ENCODE assay signal across 31 cellular contexts in genomic region chr13:98677398-98677797, GRCh38.
DNase-seq lines count a peak whose midpoint lies in the region; ATAC-seq and TF ChIP-seq lines count a peak whose summit lies in the region.
"Had no signal": no experiment of that assay in that cellular context is flagged by ENCODE, and none has a peak within 500 bp of the region (broad histone marks: within the 10 kb centered on the region; RNA-seq: fewer than 3 reads in every experiment).

No MANE protein-coding gene starts in this region.

- no peak overlapping the region for H3K4me3 ChIP-seq in HAP-1
- H3K4me3 ChIP-seq in astrocyte of the cerebellum (ENCODE audit: low read depth, low read length), result peak overlapping the region; percentile 36
- no peak overlapping the region for H3K4me3 ChIP-seq in body of pancreas
- H3K4me3 ChIP-seq: gastrocnemius medialis, GM23338, lower lobe of right lung, Peyer's patch had no signal

- H3K36me3 Mint-ChIP-seq in progenitor cell of endocrine pancreas (ENCODE audit: insufficient read depth), result no peaks in the 10 kb centered on the region
- H3K36me3 Mint-ChIP-seq: T-cell had no signal

- H3K4me1 ChIP-seq in HAP-1, result peaks cover 33% of the 10 kb centered on the region
- peaks cover 9% of the 10 kb centered on the region for H3K4me1 ChIP-seq in body of pancreas

- WGBS in body of pancreas, 2 donors, result 87 to 88% methylated on average over 13 of the region's 13 CpGs

- peaks cover 7% of the 10 kb centered on the region for H3K27me3 Mint-ChIP-seq in progenitor cell of endocrine pancreas

- H3K27me3 ChIP-seq in HAP-1 (ENCODE audit: low read depth), result no peaks in the 10 kb centered on the region
- no peaks in the 10 kb centered on the region for H3K27me3 ChIP-seq in body of pancreas
- H3K27me3 ChIP-seq: BE2C, gastrocnemius medialis, Peyer's patch had no signal

- TF ChIP-seq CTCF in astrocyte of the cerebellum (IDR thresholded peaks at IDR 0.05; ENCODE audit: low read depth, low read length, missing control alignments), result no peak
- no peak for TF ChIP-seq CTCF in progenitor cell of endocrine pancreas (IDR thresholded peaks at IDR 0.05; ENCODE audit: unreplicated experiment)
- no peak for TF ChIP-seq CTCF in body of pancreas (IDR thresholded peaks at IDR 0.05)

- in situ Hi-C loops in HAP-1 (cut with MboI; ENCODE audit: low sequenced_read_pairs) (loop anchor here (25.0 kb wide), 2 partner anchors 360 to 540 kb away; partner anchors contain the start of gene FARP1), astrocyte of the cerebellum (cut with HindIII; ENCODE audit: low sequenced_read_pairs) (no loop called here)

- peaks cover 12% of the 10 kb centered on the region for H3K4me1 Mint-ChIP-seq in progenitor cell of endocrine pancreas (ENCODE audit: low read depth)

- intact Hi-C loops in body of pancreas (cut with DNase I), result loop anchor here (10.0 kb wide), 2 partner anchors 167 to 823 kb away; no protein-coding TSS in a partner anchor

- H3K36me3 ChIP-seq in HAP-1 (replicated peaks) (no peaks in the 10 kb centered on the region), body of pancreas (replicated peaks in 1 of 2; ENCODE audit: insufficient read depth in 1 of 2, low read depth in 2 of 2) (no peaks in the 10 kb centered on the region)
- H3K36me3 ChIP-seq: BE2C, gastrocnemius medialis, lower lobe of right lung, Peyer's patch had no signal

- DNase-seq in HAP-1 (ENCODE audit: low spot score in 2 of 2) (peak; percentile 82 to 86), astrocyte of the cerebellum (ENCODE audit: low read depth) (peak; percentile 96), fibroblast of peridontal ligament (ENCODE audit: extremely low read depth) (peak; percentile 14), progenitor cell of endocrine pancreas (ENCODE audit: low spot score, unreplicated experiment) (no peak), dedifferentiated amniotic fluid mesenchymal stem cell (ENCODE audit: extremely low spot score) (no peak), activated T-cell treated with anti-CD3 and anti-CD28 coated beads for 4 hours (no peak), body of pancreas (no peak)
- DNase-seq: activated CD8-positive, alpha-beta T cell treated with anti-CD3 and anti-CD28 coated beads, Interleukin-2, amount 10 ng/mL, durations not matched to agents 7 days and 5 days; activated naive CD4-positive, alpha-beta T cell; activated T-cell treated with anti-CD3 and anti-CD28 coated beads, Interleukin-2, amount 50 U/mL, for 48 hours; amniotic stem cell; BE2C; cerebellar nuclear complex; COR-L47; effector CD4-positive, alpha-beta T cell; erythroblast; gastrocnemius medialis; KG1; lower lobe of right lung; MV-4-11; NCI-H1694; NCI-H2171; NCI-H524 treated with DMSO at 0.1 percent for 48 hours; nephron progenitor cell; Peyer's patch; stimulated activated CD8-positive, alpha-beta memory T cell treated with anti-CD3 and anti-CD28 coated beads, Interleukin-4, amount 100 ng/mL, for 48 hours; T-cell; trophoblast cell had no signal

- H3K27ac Mint-ChIP-seq in progenitor cell of endocrine pancreas, result peak overlapping the region; percentile 77
- H3K27ac Mint-ChIP-seq: activated CD8-positive, alpha-beta T cell treated with anti-CD3 and anti-CD28 coated beads, Interleukin-2, amount 10 ng/mL, durations not matched to agents 7 days and 5 days; GM23338; nephron progenitor cell; T-cell had no signal

- H3K9me3 Mint-ChIP-seq in progenitor cell of endocrine pancreas (ENCODE audit: low read depth), result no peaks in the 10 kb centered on the region
- H3K9me3 Mint-ChIP-seq: GM23338, nephron progenitor cell, T-cell had no signal

- H3K9me3 ChIP-seq in HAP-1 (no peaks in the 10 kb centered on the region; the same call in 1 of the 2 replicates), body of pancreas (no peaks in the 10 kb centered on the region)
- H3K9me3 ChIP-seq: BE2C, gastrocnemius medialis, lower lobe of right lung, Peyer's patch had no signal

- no peak overlapping the region for H3K4me3 Mint-ChIP-seq in progenitor cell of endocrine pancreas (ENCODE audit: low read depth)
- H3K4me3 Mint-ChIP-seq: activated CD8-positive, alpha-beta T cell treated with anti-CD3 and anti-CD28 coated beads, Interleukin-2, amount 10 ng/mL, durations not matched to agents 7 days and 5 days; GM23338; nephron progenitor cell; T-cell had no signal

- H3K27ac ChIP-seq in body of pancreas, result no peak overlapping the region
- H3K27ac ChIP-seq: gastrocnemius medialis, lower lobe of right lung, Peyer's patch had no signal

- ATAC-seq in HG03039 (IDR thresholded peaks at IDR 0.05; ENCODE audit: unreplicated experiment) (no peak), body of pancreas (no peak)
- ATAC-seq: activated CD8-positive, alpha-beta T cell treated with anti-CD3 and anti-CD28 coated beads, Interleukin-2, amount 10 ng/mL, durations not matched to agents 7 days and 5 days; gastrocnemius medialis; GM23338; lower lobe of right lung; sciatic nerve; T-cell had no signal

- no peak for TF ChIP-seq POLR2A in body of pancreas (IDR thresholded peaks at IDR 0.05)

Comparison
In these comparisons a context has a peak if more than half of its experiments do, and no peak if none do; other contexts are left out.
1. DNase-seq: peak in HAP-1 (2 of 2), astrocyte of the cerebellum (single experiment) and fibroblast of peridontal ligament (single experiment); none in progenitor cell of endocrine pancreas (single experiment), dedifferentiated amniotic fluid mesenchymal stem cell (single experiment), activated T-cell treated with anti-CD3 and anti-CD28 coated beads for 4 hours (single experiment) and body of pancreas (0 of 4).